8 cellular contexts compared by ENCODE assay signal in the genomic region with DNA sequence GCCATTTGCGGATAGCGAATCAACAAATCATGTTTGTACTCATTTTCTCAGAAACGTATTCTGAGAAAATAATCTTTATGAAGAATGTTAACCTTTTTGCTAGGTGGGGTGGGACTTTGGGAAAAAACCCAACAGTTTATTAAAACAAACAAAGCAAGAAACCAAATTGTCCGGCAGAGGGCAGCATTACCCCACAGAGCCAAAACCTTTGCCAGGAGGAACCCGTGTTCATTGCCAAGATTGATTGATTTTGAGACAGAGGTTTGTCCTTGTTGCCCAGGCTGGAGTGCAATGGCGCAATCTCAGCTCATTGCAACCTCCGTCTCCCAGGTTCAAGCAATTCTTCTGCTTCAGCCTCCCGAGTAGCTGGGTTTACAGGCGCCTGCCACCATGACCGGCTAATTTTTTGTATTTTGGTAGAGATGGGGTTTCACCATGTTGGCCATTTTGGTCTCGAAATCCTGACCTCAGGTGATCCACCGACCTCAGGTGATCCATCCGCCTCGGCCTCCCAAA.
DNase-seq lines count a peak whose midpoint lies in the region; ATAC-seq and TF ChIP-seq lines count a peak whose summit lies in the region.

No MANE protein-coding gene starts in this region.

- H3K36me3 ChIP-seq in tibial artery = no peaks in the 10 kb centered on the region

- peaks cover 10% of the 10 kb centered on the region for H3K4me1 Mint-ChIP-seq in osteocyte (ENCODE audit: unreplicated experiment)

- H3K27me3 ChIP-seq in tibial artery = no peaks in the 10 kb centered on the region

- no peak for ATAC-seq in GM21529 (IDR thresholded peaks at IDR 0.05; ENCODE audit: unreplicated experiment)

- TF ChIP-seq CTCF in osteocyte (IDR thresholded peaks at IDR 0.05) = peak; percentile 91
- peak; percentile 87 for TF ChIP-seq CTCF in tibial artery (IDR thresholded peaks at IDR 0.05)

- no peaks in the 10 kb centered on the region for H3K9me3 Mint-ChIP-seq in osteocyte (ENCODE audit: unreplicated experiment)

- no peak overlapping the region for H3K4me3 Mint-ChIP-seq in osteocyte (ENCODE audit: unreplicated experiment)

- no peak overlapping the region for H3K27ac ChIP-seq in tibial artery

- intact Hi-C loops in tibial artery (cut with DNase I; ENCODE audit: low total_unique reads) = loop anchor here (10.0 kb wide), 5 partner anchors 70 to 820 kb away; a partner anchor contains a TSS

- H3K36me3 Mint-ChIP-seq in osteocyte (ENCODE audit: unreplicated experiment) = no peaks in the 10 kb centered on the region

- DNase-seq in DMS53 treated with DMSO at 0.1 percent for 48 hours (lab: John Stamatoyannopoulos, UW; ENCODE audit: unreplicated experiment) (peak; percentile 68), M059J (ENCODE audit: low read depth) (peak; percentile 63), RPMI8226 (peak; percentile 80), foreskin melanocyte (peak; percentile 44), osteocyte (ENCODE audit: extremely low spot score, unreplicated experiment) (peak; percentile 87), tibial artery (peak; percentile 72 to 81)
- DNase-seq in activated T-helper 1 cell treated with anti-CD3 and anti-CD28 coated beads, Interleukin-2, amount 50 U/mL, for 16 hours (ENCODE audit: low read depth in 1 of 2, low spot score in 1 of 2) = peak; percentile 47 to 64

- H3K4me3 ChIP-seq in tibial artery = no peak overlapping the region

- no peaks in the 10 kb centered on the region for H3K9me3 ChIP-seq in tibial artery

- no peaks in the 10 kb centered on the region for H3K27me3 Mint-ChIP-seq in osteocyte (ENCODE audit: unreplicated experiment)

- H3K27ac Mint-ChIP-seq in osteocyte (ENCODE audit: unreplicated experiment) = no peak overlapping the region

- H3K4me1 ChIP-seq in tibial artery = peaks cover 0 to 21% (median 9%) of the 10 kb centered on the region in 4 donors
